In genomic region chr5:153458266-153458665, GRCh38 we compare ENCODE assay signal across 24 cellular contexts. TPM values are rescaled to one million over a fixed set of nuclear protein-coding genes. Genes with fewer than 3 reads are reported as not detected.
DNase-seq lines count a peak whose midpoint lies in the region; ATAC-seq, FAIRE-seq and TF ChIP-seq lines count a peak whose summit lies in the region.
"Had no signal": no experiment of that assay in that cellular context is flagged by ENCODE, and none has a peak within 500 bp of the region (broad histone marks: within the 10 kb centered on the region; RNA-seq: fewer than 3 reads in every experiment).

No MANE protein-coding gene starts in this region.

- no peak overlapping the region for H2AFZ ChIP-seq in H1 (ENCODE audit: low read length)

- H3K23ac ChIP-seq in H1 (ENCODE audit: insufficient read length), result no peak overlapping the region

- TF ChIP-seq POLR2A in H1 (IDR thresholded peaks at IDR 0.05; ENCODE audit: control extremely low read depth in 1 of 2, low read depth in 2 of 2, low read length in 2 of 2), result no peak

- POLR2A ChIA-PET in H1 (lab: Charles Lee; ENCODE audit: partially characterized antibody), result no interaction called here

- no peak overlapping the region for H3K14ac ChIP-seq in H1 (ENCODE audit: insufficient read length)

- H3K4me3 ChIP-seq in H1 (ENCODE audit: extremely low read depth in 1 of 4, insufficient read depth in 2 of 4, low read depth in 3 of 4, low read length in 4 of 4), result no peak overlapping the region
- H3K4me3 ChIP-seq: BLaER1 had no signal

- H4K20me1 ChIP-seq in H1 (replicated peaks in 1 of 2; ENCODE audit: control insufficient read depth in 1 of 2, insufficient read depth in 2 of 2, low read length in 2 of 2), result no peaks in the 10 kb centered on the region
- H4K20me1 ChIP-seq: BLaER1 had no signal

- no peak overlapping the region for H3K4ac ChIP-seq in H1 (replicated peaks; ENCODE audit: insufficient read length, low read depth, low read length)

- TF ChIP-seq CTCF in H1 (IDR thresholded peaks at IDR 0.05; ENCODE audit: control extremely low read depth in 1 of 3, insufficient read depth in 1 of 3, low read depth in 1 of 3, low read length in 3 of 3), result no peak

- no peak for TF ChIP-seq RAD21 in H1 (IDR thresholded peaks at IDR 0.05 in 1 of 2, conservative IDR thresholded peaks at IDR 0.05 in 1 of 2; ENCODE audit: low read depth in 2 of 2, low read length in 2 of 2)

- DNase-seq in NCI-H69 (lab: John Stamatoyannopoulos, UW) (peak; percentile 49), H1 (ENCODE audit: low read depth in 1 of 2, low spot score in 2 of 2) (no peak), left lobe of liver (ENCODE audit: low spot score) (no peak), dermis blood vessel endothelial cell (no peak), cerebellar cortex (ENCODE audit: low spot score) (no peak)
- no peak for DNase-seq in activated naive CD4-positive, alpha-beta T cell treated with Interleukin-2 at 50 U/mL for 16 hours
- DNase-seq: 8988T; ACHN; BE2C; C1 segment of cervical spinal cord; CD4-positive, alpha-beta memory T cell; CD4-positive, CD25-positive, alpha-beta regulatory T cell; CD8-positive, alpha-beta memory T cell; DMS 273 treated with DMSO at 0.1 percent for 48 hours; DMS153; DMS53; GF-D8 had no signal

- TF ChIP-seq EP300 in H1 (IDR thresholded peaks at IDR 0.05; ENCODE audit: borderline replicate concordance in 1 of 2, low read depth in 2 of 2, low read length in 2 of 2), result no peak

- H3K36me3 ChIP-seq in H1 (ENCODE audit: control insufficient read depth in 2 of 4, insufficient read depth in 4 of 4, low read length in 3 of 4), result no peaks in the 10 kb centered on the region
- H3K36me3 ChIP-seq: BE2C, BLaER1 had no signal

- ATAC-seq in left lobe of liver, result peak; percentile 70
- ATAC-seq in GM19463 (IDR thresholded peaks at IDR 0.05; ENCODE audit: unreplicated experiment), result no peak

- no peak overlapping the region for H3K9ac ChIP-seq in H1 (replicated peaks in 1 of 4; ENCODE audit: extremely low read depth in 1 of 4, low read depth in 3 of 4, low read length in 3 of 4)
- H3K9ac ChIP-seq: BLaER1 had no signal

- H3K9me3 ChIP-seq in H1 (ENCODE audit: insufficient read depth in 2 of 2, low read depth in 1 of 2, low read length in 1 of 2), result no peaks in the 10 kb centered on the region
- H3K9me3 ChIP-seq: BE2C, BLaER1 had no signal

- no peak overlapping the region for H2BK5ac ChIP-seq in H1 (ENCODE audit: low read depth, low read length)

- H3K79me1 ChIP-seq in H1 (ENCODE audit: low read depth, low read length), result no peaks in the 10 kb centered on the region

- CTCF ChIA-PET in H1 (lab: Charles Lee; ENCODE audit: partially characterized antibody), result no interaction called here

- no peak overlapping the region for H4K8ac ChIP-seq in H1 (ENCODE audit: extremely low read depth, insufficient read depth, low read length)

- no peaks in the 10 kb centered on the region for H3K79me2 ChIP-seq in H1 (ENCODE audit: control insufficient read depth in 1 of 2, insufficient read depth in 2 of 2, low read length in 2 of 2)

- peak overlapping the region; percentile 66 for H2BK120ac ChIP-seq in H1 (replicated peaks; ENCODE audit: low read depth, low read length)

- H4K91ac ChIP-seq in H1 (replicated peaks; ENCODE audit: insufficient read length, low read length), result no peak overlapping the region

- H3K23me2 ChIP-seq in H1 (ENCODE audit: low read depth, low read length), result no peaks in the 10 kb centered on the region

- peaks cover 0 to 3% (median 0%) of the 10 kb centered on the region in 4 experiments; a peak in 1 of 7 replicates for H3K4me1 ChIP-seq in H1 (replicated peaks in 1 of 4; ENCODE audit: control insufficient read depth in 3 of 4, insufficient read depth in 4 of 4, low read length in 3 of 4)
- H3K4me1 ChIP-seq: BE2C, BLaER1 had no signal

- H2BK12ac ChIP-seq in H1 (ENCODE audit: low read depth, low read length), result no peak overlapping the region

- H3K27ac ChIP-seq in H1 (ENCODE audit: low read depth, low read length), result no peak overlapping the region
- H3K27ac ChIP-seq: BLaER1 had no signal

- H2BK15ac ChIP-seq in H1 (ENCODE audit: low read length), result no peak overlapping the region

- no peak overlapping the region for H4K5ac ChIP-seq in H1 (ENCODE audit: insufficient read length, low read depth, low read length)

- no peak overlapping the region for H2AK5ac ChIP-seq in H1 (ENCODE audit: low read depth, low read length)

- FAIRE-seq in H1 (lab: Jason Lieb, UNC), result no peak
- FAIRE-seq: A204.1, G401.6, GM12891, GM19239 had no signal

- H3K56ac ChIP-seq in H1 (replicated peaks; ENCODE audit: insufficient read length, low read depth, low read length), result no peak overlapping the region

- H3K27me3 ChIP-seq in H1 (replicated peaks in 1 of 4; ENCODE audit: control insufficient read depth in 3 of 4, extremely low read depth in 1 of 4, insufficient read depth in 3 of 4, low read length in 3 of 4), result no peaks in the 10 kb centered on the region
- H3K27me3 ChIP-seq: BE2C, BLaER1 had no signal

- H3K4me2 ChIP-seq in H1 (ENCODE audit: insufficient read depth in 1 of 2, low read depth in 2 of 2, low read length in 2 of 2), result no peak overlapping the region
- H3K4me2 ChIP-seq: BLaER1 had no signal

- H3K18ac ChIP-seq in H1 (ENCODE audit: extremely low read depth, low read length), result no peak overlapping the region

- H2BK20ac ChIP-seq in H1 (ENCODE audit: low read length), result no peak overlapping the region

TF ChIP-seq in H1, 55 proteins besides CTCF, POLR2A, EP300 and RAD21:
- TF ChIP-seq RXRA (IDR thresholded peaks at IDR 0.05; ENCODE audit: insufficient read depth, low read depth, low read length) (no peak), TAF1 (IDR thresholded peaks at IDR 0.05; ENCODE audit: low read depth, low read length) (no peak), ZNF274 (IDR thresholded peaks at IDR 0.05; ENCODE audit: borderline replicate concordance, extremely low read depth, low read length) (no peak), EGR1 (IDR thresholded peaks at IDR 0.05; ENCODE audit: borderline replicate concordance, low read depth, low read length) (no peak), CHD1 (IDR thresholded peaks at IDR 0.05; ENCODE audit: low read depth, low read length) (no peak), KDM1A (IDR thresholded peaks at IDR 0.05; ENCODE audit: borderline replicate concordance, low read length) (no peak), SRF (IDR thresholded peaks at IDR 0.05; ENCODE audit: low read depth, low read length) (no peak), SIRT6 (IDR thresholded peaks at IDR 0.05; ENCODE audit: low read length) (no peak), POLR2AphosphoS5 (IDR thresholded peaks at IDR 0.05; ENCODE audit: low read depth, low read length) (no peak), BCL11A (IDR thresholded peaks at IDR 0.05; ENCODE audit: low read depth in 2 of 2, low read length in 2 of 2) (no peak), BRCA1 (IDR thresholded peaks at IDR 0.05; ENCODE audit: low read depth, low read length) (no peak), YY1 (IDR thresholded peaks at IDR 0.05; ENCODE audit: low read depth, low read length) (no peak), KDM5A (IDR thresholded peaks at IDR 0.05; ENCODE audit: low read length) (no peak)

RNA-seq across cellular contexts. Expression of gene GRIA1, which starts 32.2 kb away (rescaled TPM):
- 1.1 and 2.5 TPM in 2 replicates for total RNA-seq in H1 (2021; fragmentation: NEBNext Ultra II Directional; extraction: Animal tissue kit (Norgen Biotek cat#: 25700))
- polyA plus RNA-seq in H1 (2011; rRNA removed), result 0.97 and 1.1 TPM in 2 replicates
- 0.59 TPM for polyA plus RNA-seq in H1 (2011; cell fraction: cytosol; rRNA removed)
- 2.8 TPM for polyA plus RNA-seq in H1 (2011; cell fraction: nucleus; rRNA removed)
- polyA plus RNA-seq in H1 (2012, experiment 1 of 2), result 0.80 to 1.4 TPM (median 1.1 TPM) in 4 replicates
- 0.09 TPM for polyA plus RNA-seq in H1 (2012, experiment 2 of 2)
- polyA plus RNA-seq in H1 (2013, experiment 1 of 2), result 1.3 TPM
- polyA plus RNA-seq in H1 (2013, experiment 2 of 2), result 0.81 TPM
- polyA minus RNA-seq in H1 (2011; rRNA and poly(A)+ RNA removed), result 5.0 and 8.0 TPM in 2 replicates
- 0.88 TPM for polyA minus RNA-seq in H1 (2011; cell fraction: cytosol; rRNA and poly(A)+ RNA removed)
- polyA minus RNA-seq in H1 (2011; cell fraction: nucleus; rRNA and poly(A)+ RNA removed), result 18.6 TPM
- not detected for total RNA-seq in left lobe of liver
- not detected in 2 replicates for total RNA-seq in dermis blood vessel endothelial cell
- total RNA-seq: CD4-positive, alpha-beta memory T cell; CD4-positive, CD25-positive, alpha-beta regulatory T cell; CD8-positive, alpha-beta memory T cell had no signal
- polyA plus RNA-seq: CD14-positive monocyte; CD4-positive, alpha-beta memory T cell; CD4-positive, CD25-positive, alpha-beta regulatory T cell; CD8-positive, alpha-beta memory T cell had no signal
